26 cellular contexts compared by ENCODE assay signal in genomic region chr3:194079702-194080172, GRCh38. TPM values are rescaled to one million over a fixed set of nuclear protein-coding genes. Genes with fewer than 3 reads are reported as not detected.
"Had no signal": no experiment of that assay in that cellular context is flagged by ENCODE, and none has a peak within 500 bp of the region (broad histone marks: within the 10 kb centered on the region; RNA-seq: fewer than 3 reads in every experiment).

No MANE protein-coding gene starts in this region.

- H3K27me3 ChIP-seq: breast epithelium, gastrocnemius medialis, sigmoid colon, stomach, suprapubic skin, tibial nerve had no signal

- H3K4me3 ChIP-seq: breast epithelium, dorsolateral prefrontal cortex, esophagus squamous epithelium, gastrocnemius medialis, sigmoid colon, smooth muscle cell, stomach, suprapubic skin, tibial nerve had no signal

- H3K4me3 Mint-ChIP-seq: activated B cell treated with CpG ODN at 0.5 μM for 24 hours; activated naive CD8-positive, alpha-beta T cell treated with anti-CD3 and anti-CD28 coated beads for 36 hours; activated T-cell treated with anti-CD3 and anti-CD28 coated beads, Interleukin-2, amount 50 U/mL, for 4 hours; central memory CD8-positive, alpha-beta T cell; natural killer cell; stimulated activated memory B cell treated with anti-CD40 and anti-IgM and Interleukin-4, amounts not matched to agents 10 μg/mL and 1 μg/mL and 100 μg/mL, for 72 hours had no signal

- H3K9me3 Mint-ChIP-seq: activated B cell treated with CpG ODN at 0.5 μM for 24 hours; activated naive CD8-positive, alpha-beta T cell treated with anti-CD3 and anti-CD28 coated beads for 36 hours; activated T-cell treated with anti-CD3 and anti-CD28 coated beads, Interleukin-2, amount 50 U/mL, for 4 hours; central memory CD8-positive, alpha-beta T cell; natural killer cell; stimulated activated memory B cell treated with anti-CD40 and anti-IgM and Interleukin-4, amounts not matched to agents 10 μg/mL and 1 μg/mL and 100 μg/mL, for 72 hours had no signal

- DNase-seq: activated B cell treated with CpG ODN at 0.5 μM for 24 hours; activated CD4-positive, alpha-beta T cell treated with anti-CD3 and anti-CD28 coated beads for 4 hours; activated CD4-positive, alpha-beta T cell treated with anti-CD3 and anti-CD28 coated beads, Interleukin-2, amount 50 U/mL, for 48 hours; activated CD8-positive, alpha-beta memory T cell treated with anti-CD3 and anti-CD28 coated beads, Interleukin-2, amount 50 U/mL, for 48 hours; activated naive CD4-positive, alpha-beta T cell treated with Interleukin-2 at 50 U/mL for 16 hours; activated naive CD8-positive, alpha-beta T cell treated with anti-CD3 and anti-CD28 coated beads for 36 hours; activated T-cell treated with anti-CD3 and anti-CD28 coated beads, Interleukin-2, amount 50 U/mL, for 4 hours; dorsolateral prefrontal cortex; esophagus squamous epithelium; gastrocnemius medialis; midbrain; natural killer cell; posterior cingulate gyrus; sigmoid colon; stimulated activated CD4-positive, alpha-beta T cell treated with anti-CD3 and anti-CD28 coated beads, Interleukin-15, amount 100 ng/mL, for 24 hours; T-helper 9 cell had no signal

- H3K4me1 ChIP-seq: breast epithelium had no signal

- H3K27ac ChIP-seq: breast epithelium, dorsolateral prefrontal cortex, esophagus squamous epithelium, gastrocnemius medialis, sigmoid colon, stomach, suprapubic skin, tibial nerve had no signal

- H3K27me3 Mint-ChIP-seq: stimulated activated memory B cell treated with anti-CD40 and anti-IgM and Interleukin-4, amounts not matched to agents 10 μg/mL and 1 μg/mL and 100 μg/mL, for 72 hours had no signal

- H3K4me2 ChIP-seq: smooth muscle cell had no signal

- FAIRE-seq: colon, urothelium cell line had no signal

- H3K36me3 ChIP-seq: breast epithelium, esophagus squamous epithelium, gastrocnemius medialis, sigmoid colon, stomach, suprapubic skin, tibial nerve had no signal

- ATAC-seq: activated T-cell treated with anti-CD3 and anti-CD28 coated beads, Interleukin-2, amount 50 U/mL, for 4 hours; gastrocnemius medialis; stimulated activated memory B cell treated with anti-CD40 and anti-IgM and Interleukin-4, amounts not matched to agents 10 μg/mL and 1 μg/mL and 100 μg/mL, for 72 hours had no signal

- H3K27ac Mint-ChIP-seq: activated B cell treated with CpG ODN at 0.5 μM for 24 hours; activated naive CD8-positive, alpha-beta T cell treated with anti-CD3 and anti-CD28 coated beads for 36 hours; natural killer cell; stimulated activated memory B cell treated with anti-CD40 and anti-IgM and Interleukin-4, amounts not matched to agents 10 μg/mL and 1 μg/mL and 100 μg/mL, for 72 hours had no signal

- H3K9me3 ChIP-seq: breast epithelium, esophagus squamous epithelium, gastrocnemius medialis, sigmoid colon, stomach, suprapubic skin, tibial nerve had no signal

- H3K36me3 Mint-ChIP-seq: activated naive CD8-positive, alpha-beta T cell treated with anti-CD3 and anti-CD28 coated beads for 36 hours; natural killer cell; stimulated activated memory B cell treated with anti-CD40 and anti-IgM and Interleukin-4, amounts not matched to agents 10 μg/mL and 1 μg/mL and 100 μg/mL, for 72 hours had no signal

RNA-seq across cellular contexts. Expression of gene HES1, which starts 56.2 kb away (rescaled TPM):
- total RNA-seq: activated CD8-positive, alpha-beta memory T cell treated with anti-CD3 and anti-CD28 coated beads for 36 hours had no signal
